Comparison of ENCODE assay signal across 19 cellular contexts in genomic region chr2:145919507-145919906, GRCh38.
DNase-seq lines count a peak whose midpoint lies in the region; ATAC-seq, FAIRE-seq and TF ChIP-seq lines count a peak whose summit lies in the region.
"Had no signal": no experiment of that assay in that cellular context is flagged by ENCODE, and none has a peak within 500 bp of the region (broad histone marks: within the 10 kb centered on the region; RNA-seq: fewer than 3 reads in every experiment).

No MANE protein-coding gene starts in this region.

- H3K27me3 ChIP-seq in OCI-LY1 (ENCODE audit: insufficient read depth, low read length) (no peaks in the 10 kb centered on the region), pancreas (no peaks in the 10 kb centered on the region)

- H3F3A ChIP-seq in OCI-LY1 (ENCODE audit: insufficient read depth, low read length): no peaks in the 10 kb centered on the region

- 85 to 86% methylated on average over 1 of the region's 1 CpG for WGBS in pancreas, 2 donors

- H3K9me2 ChIP-seq in OCI-LY1 (ENCODE audit: low read depth, low read length): no peaks in the 10 kb centered on the region

- no peaks in the 10 kb centered on the region for H4K20me1 ChIP-seq in OCI-LY1 (ENCODE audit: insufficient read depth, low read length)

- no peaks in the 10 kb centered on the region for H3K27me3 Mint-ChIP-seq in nephron (ENCODE audit: low read depth)
- no peaks in the 10 kb centered on the region for H3K27me3 Mint-ChIP-seq in activated T-helper 17 cell treated with anti-CD3 and anti-CD28 coated beads, Interleukin-2, amount 50 U/mL, for 72 hours
- H3K27me3 Mint-ChIP-seq: activated CD4-positive, alpha-beta T cell treated with anti-CD3 and anti-CD28 coated beads, Interleukin-2, amount 10 ng/mL, durations not matched to agents 24 days and 14 days; naive B cell had no signal

- peak overlapping the region in 2 of 3 experiments; percentile 24 to 67 for H3K27ac Mint-ChIP-seq in nephron
- no peak overlapping the region for H3K27ac Mint-ChIP-seq in activated T-helper 17 cell treated with anti-CD3 and anti-CD28 coated beads, Interleukin-2, amount 50 U/mL, for 72 hours
- H3K27ac Mint-ChIP-seq: activated CD4-positive, alpha-beta T cell treated with anti-CD3 and anti-CD28 coated beads, Interleukin-2, amount 10 ng/mL, durations not matched to agents 24 days and 14 days; CD8-positive, alpha-beta T cell; naive B cell had no signal

- no peak overlapping the region for H3K4me2 ChIP-seq in OCI-LY1 (ENCODE audit: low read length)

- FAIRE-seq in pancreas (lab: Jason Lieb, UNC): no peak
- FAIRE-seq: G401.6 had no signal

- no peaks in the 10 kb centered on the region for H3K9me3 Mint-ChIP-seq in nephron
- peaks cover 3% of the 10 kb centered on the region for H3K9me3 Mint-ChIP-seq in activated T-helper 17 cell treated with anti-CD3 and anti-CD28 coated beads, Interleukin-2, amount 50 U/mL, for 72 hours
- H3K9me3 Mint-ChIP-seq: activated CD4-positive, alpha-beta T cell treated with anti-CD3 and anti-CD28 coated beads, Interleukin-2, amount 10 ng/mL, durations not matched to agents 24 days and 14 days; CD8-positive, alpha-beta T cell; naive B cell had no signal

- H3K4me3 ChIP-seq in OCI-LY1 (ENCODE audit: low read depth, low read length, poor library complexity, severe bottlenecking): no peak overlapping the region
- H3K4me3 ChIP-seq in pancreas: no peak overlapping the region

- intact Hi-C loops in pancreas (cut with DNase I): no loop called here
- intact Hi-C loops in posterior cingulate gyrus (cut with DNase I): no loop called here

- H3K4me3 Mint-ChIP-seq in nephron: no peak overlapping the region
- no peak overlapping the region for H3K4me3 Mint-ChIP-seq in activated T-helper 17 cell treated with anti-CD3 and anti-CD28 coated beads, Interleukin-2, amount 50 U/mL, for 72 hours
- H3K4me3 Mint-ChIP-seq: activated CD4-positive, alpha-beta T cell treated with anti-CD3 and anti-CD28 coated beads, Interleukin-2, amount 10 ng/mL, durations not matched to agents 24 days and 14 days; CD8-positive, alpha-beta T cell; naive B cell had no signal

- H3K4me1 Mint-ChIP-seq in nephron: peaks cover 10% of the 10 kb centered on the region
- H3K4me1 Mint-ChIP-seq in activated T-helper 17 cell treated with anti-CD3 and anti-CD28 coated beads, Interleukin-2, amount 50 U/mL, for 72 hours: no peaks in the 10 kb centered on the region
- H3K4me1 Mint-ChIP-seq: activated CD4-positive, alpha-beta T cell treated with anti-CD3 and anti-CD28 coated beads, Interleukin-2, amount 10 ng/mL, durations not matched to agents 24 days and 14 days had no signal

- H3K36me3 Mint-ChIP-seq in nephron (ENCODE audit: low read depth): no peaks in the 10 kb centered on the region
- H3K36me3 Mint-ChIP-seq in activated T-helper 17 cell treated with anti-CD3 and anti-CD28 coated beads, Interleukin-2, amount 50 U/mL, for 72 hours (ENCODE audit: low read depth): no peaks in the 10 kb centered on the region
- H3K36me3 Mint-ChIP-seq: CD8-positive, alpha-beta T cell; naive B cell had no signal

- no peaks in the 10 kb centered on the region for H3K36me3 ChIP-seq in OCI-LY1 (ENCODE audit: insufficient read depth, low read length)
- H3K36me3 ChIP-seq in pancreas: no peaks in the 10 kb centered on the region

- TF ChIP-seq CTCF in OCI-LY1 (IDR thresholded peaks at IDR 0.05; ENCODE audit: low read length): peak; percentile 43; the same call in 1 of the 2 replicates
- TF ChIP-seq CTCF in nephron (IDR thresholded peaks at IDR 0.05; ENCODE audit: unreplicated experiment in 3 of 3): peak; percentile 15 to 35 (median 33)
- no peak for TF ChIP-seq CTCF in pancreas (IDR thresholded peaks at IDR 0.05)

- DNase-seq in COLO829 (ENCODE audit: low spot score) (peak; percentile 32), dedifferentiated amniotic fluid mesenchymal stem cell (ENCODE audit: extremely low spot score) (peak; percentile 30), pancreas (no peak), posterior cingulate gyrus (no peak)
- DNase-seq: activated CD4-positive, alpha-beta T cell treated with anti-CD3 and anti-CD28 coated beads, Interleukin-2, amount 10 ng/mL, durations not matched to agents 24 days and 14 days; activated T-cell treated with anti-CD3 and anti-CD28 coated beads, Interleukin-2, amount 50 U/mL, for 48 hours; anterior cingulate cortex; CD8-positive, alpha-beta T cell; effector CD4-positive, alpha-beta T cell; glutamatergic neuron; MV-4-11; naive B cell; NCI-H226 had no signal

- no peak overlapping the region for H3K9ac ChIP-seq in OCI-LY1 (ENCODE audit: low read length)

- H2AFZ ChIP-seq in OCI-LY1 (ENCODE audit: low read length): no peak overlapping the region

- no peak overlapping the region for H3K27ac ChIP-seq in OCI-LY1 (ENCODE audit: low read depth, low read length, poor library complexity, severe bottlenecking)
- no peak overlapping the region for H3K27ac ChIP-seq in pancreas

- H3K9me3 ChIP-seq in OCI-LY1 (ENCODE audit: low read length) (no peaks in the 10 kb centered on the region), pancreas (no peaks in the 10 kb centered on the region)

- H3K4me1 ChIP-seq in OCI-LY1 (ENCODE audit: insufficient read depth, low read length, severe bottlenecking): peaks cover 25% of the 10 kb centered on the region
- no peaks in the 10 kb centered on the region for H3K4me1 ChIP-seq in pancreas

- no peak for ATAC-seq in activated T-helper 17 cell treated with anti-CD3 and anti-CD28 coated beads, Interleukin-2, amount 50 U/mL, for 72 hours (replicated peaks)
- ATAC-seq in pancreas: no peak
- no peak for ATAC-seq in HG02763 (IDR thresholded peaks at IDR 0.05; ENCODE audit: unreplicated experiment)
- ATAC-seq: CD8-positive, alpha-beta T cell; Panc1 had no signal

- H3K79me2 ChIP-seq in OCI-LY1 (ENCODE audit: insufficient read depth, low read length): no peaks in the 10 kb centered on the region

Comparison
In these comparisons a context has a peak if more than half of its experiments do, and no peak if none do; other contexts are left out.
1. DNase-seq: peak in COLO829 (single experiment) and dedifferentiated amniotic fluid mesenchymal stem cell (single experiment); none in pancreas (0 of 6) and posterior cingulate gyrus (0 of 10).
2. CTCF ChIP-seq: peak in OCI-LY1 (single experiment) and nephron (3 of 3); none in pancreas (0 of 4).